ENCODE assay signal across 2 cellular contexts in the genomic region with DNA sequence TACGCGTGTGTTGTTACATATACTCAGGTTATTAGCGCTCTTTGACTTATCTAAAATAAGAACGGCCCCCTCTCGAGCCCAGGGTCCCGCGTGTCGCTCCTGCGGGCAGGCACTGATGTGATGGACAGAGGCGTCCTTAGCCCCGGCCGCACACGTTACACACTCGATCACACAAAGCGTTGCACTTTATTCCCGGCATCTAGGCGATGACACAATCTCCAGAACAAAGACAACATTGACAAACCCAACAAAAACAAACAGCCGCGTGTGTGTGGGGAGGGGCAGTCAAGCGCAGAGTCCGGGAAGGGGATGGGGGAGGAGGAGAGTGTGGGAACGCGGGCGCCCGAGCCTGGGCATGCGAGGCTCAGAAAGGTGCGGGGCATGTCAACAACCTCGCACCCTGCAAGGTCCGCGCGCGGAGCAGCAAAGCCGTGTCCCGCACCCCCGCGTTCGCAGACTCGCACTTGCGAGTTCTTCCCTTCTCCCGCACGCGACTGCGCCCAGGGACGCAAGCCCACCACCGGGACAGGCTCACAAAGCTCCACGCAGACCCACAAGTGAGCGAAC.
TF ChIP-seq lines count a peak whose summit lies in the region.

No MANE protein-coding gene starts in this region.

TF ChIP-seq in SK-N-SH, 30 proteins besides CTCF, POLR2A, EP300 and RAD21:
- TF ChIP-seq TEAD4 (IDR thresholded peaks at IDR 0.05; ENCODE audit: borderline replicate concordance, insufficient read depth) (no peak), NRF1 (IDR thresholded peaks at IDR 0.05; ENCODE audit: low read depth, low read length) (no peak), MXI1 (IDR thresholded peaks at IDR 0.05; ENCODE audit: low read depth, low read length) (peak; percentile 26; the same call in 1 of the 2 replicates), CHD2 (IDR thresholded peaks at IDR 0.05; ENCODE audit: low read length, partially characterized antibody) (no peak), YY1 (IDR thresholded peaks at IDR 0.05; ENCODE audit: low read depth) (no peak)
- TF ChIP-seq, protein P1, sequence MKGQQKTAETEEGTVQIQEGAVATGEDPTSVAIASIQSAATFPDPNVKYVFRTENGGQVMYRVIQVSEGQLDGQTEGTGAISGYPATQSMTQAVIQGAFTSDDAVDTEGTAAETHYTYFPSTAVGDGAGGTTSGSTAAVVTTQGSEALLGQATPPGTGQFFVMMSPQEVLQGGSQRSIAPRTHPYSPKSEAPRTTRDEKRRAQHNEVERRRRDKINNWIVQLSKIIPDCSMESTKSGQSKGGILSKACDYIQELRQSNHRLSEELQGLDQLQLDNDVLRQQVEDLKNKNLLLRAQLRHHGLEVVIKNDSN (IDR thresholded peaks at IDR 0.05; ENCODE audit: borderline replicate concordance, low read depth), result no peak
- TF ChIP-seq, protein P2, sequence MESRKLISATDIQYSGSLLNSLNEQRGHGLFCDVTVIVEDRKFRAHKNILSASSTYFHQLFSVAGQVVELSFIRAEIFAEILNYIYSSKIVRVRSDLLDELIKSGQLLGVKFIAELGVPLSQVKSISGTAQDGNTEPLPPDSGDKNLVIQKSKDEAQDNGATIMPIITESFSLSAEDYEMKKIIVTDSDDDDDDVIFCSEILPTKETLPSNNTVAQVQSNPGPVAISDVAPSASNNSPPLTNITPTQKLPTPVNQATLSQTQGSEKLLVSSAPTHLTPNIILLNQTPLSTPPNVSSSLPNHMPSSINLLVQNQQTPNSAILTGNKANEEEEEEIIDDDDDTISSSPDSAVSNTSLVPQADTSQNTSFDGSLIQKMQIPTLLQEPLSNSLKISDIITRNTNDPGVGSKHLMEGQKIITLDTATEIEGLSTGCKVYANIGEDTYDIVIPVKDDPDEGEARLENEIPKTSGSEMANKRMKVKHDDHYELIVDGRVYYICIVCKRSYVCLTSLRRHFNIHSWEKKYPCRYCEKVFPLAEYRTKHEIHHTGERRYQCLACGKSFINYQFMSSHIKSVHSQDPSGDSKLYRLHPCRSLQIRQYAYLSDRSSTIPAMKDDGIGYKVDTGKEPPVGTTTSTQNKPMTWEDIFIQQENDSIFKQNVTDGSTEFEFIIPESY (IDR thresholded peaks at IDR 0.05; ENCODE audit: borderline replicate concordance, low read depth), result no peak
- TF ChIP-seq, protein P3, sequence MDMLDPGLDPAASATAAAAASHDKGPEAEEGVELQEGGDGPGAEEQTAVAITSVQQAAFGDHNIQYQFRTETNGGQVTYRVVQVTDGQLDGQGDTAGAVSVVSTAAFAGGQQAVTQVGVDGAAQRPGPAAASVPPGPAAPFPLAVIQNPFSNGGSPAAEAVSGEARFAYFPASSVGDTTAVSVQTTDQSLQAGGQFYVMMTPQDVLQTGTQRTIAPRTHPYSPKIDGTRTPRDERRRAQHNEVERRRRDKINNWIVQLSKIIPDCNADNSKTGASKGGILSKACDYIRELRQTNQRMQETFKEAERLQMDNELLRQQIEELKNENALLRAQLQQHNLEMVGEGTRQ (IDR thresholded peaks at IDR 0.05; ENCODE audit: borderline replicate concordance, low read depth, low read length), result no peak
- TF ChIP-seq, protein P4, sequence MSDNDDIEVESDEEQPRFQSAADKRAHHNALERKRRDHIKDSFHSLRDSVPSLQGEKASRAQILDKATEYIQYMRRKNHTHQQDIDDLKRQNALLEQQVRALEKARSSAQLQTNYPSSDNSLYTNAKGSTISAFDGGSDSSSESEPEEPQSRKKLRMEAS (IDR thresholded peaks at IDR 0.05; ENCODE audit: low read depth), result peak; percentile 55; the same call in 1 of the 2 replicates

TF ChIP-seq in H1, 55 proteins besides CTCF, POLR2A, EP300 and RAD21:
- TF ChIP-seq TAF7 (optimal IDR thresholded peaks at IDR 0.05; ENCODE audit: borderline replicate concordance, low read depth, low read length), result no peak
- peak; percentile 62 for TF ChIP-seq KDM4A (IDR thresholded peaks at IDR 0.05; ENCODE audit: low read depth, low read length, severe bottlenecking)
- peak; percentile 73 for TF ChIP-seq CTBP2 (IDR thresholded peaks at IDR 0.05; ENCODE audit: borderline replicate concordance, insufficient read depth, insufficient read length, low read length)
- no peak for TF ChIP-seq TAF1 (IDR thresholded peaks at IDR 0.05; ENCODE audit: low read depth, low read length)
- TF ChIP-seq EZH2 (IDR thresholded peaks at IDR 0.05; ENCODE audit: low read depth, low read length, severe bottlenecking), result no peak
- no peak for TF ChIP-seq POU5F1 (IDR thresholded peaks at IDR 0.05; ENCODE audit: low read depth, low read length)
- TF ChIP-seq, protein P4 (IDR thresholded peaks at IDR 0.05), result peak; percentile 57; the same call in 1 of the 2 replicates
- peak; percentile 79 for TF ChIP-seq SAP30 (IDR thresholded peaks at IDR 0.05; ENCODE audit: insufficient read depth, insufficient replicate concordance, low read length)
- peak; percentile 37 for TF ChIP-seq RNF2 (IDR thresholded peaks at IDR 0.05; ENCODE audit: borderline replicate concordance, low read depth, low read length, missing control alignments, poor library complexity, severe bottlenecking)
- TF ChIP-seq MAFK (IDR thresholded peaks at IDR 0.05; ENCODE audit: low read depth, low read length), result no peak
TF ChIP-seq in H1: peak in this region for 5.
